Comparison of ENCODE assay signal across 9 cellular contexts in genomic region chr19:48876035-48876981, GRCh38. TPM values are rescaled to one million over a fixed set of nuclear protein-coding genes. Genes with fewer than 3 reads are reported as not detected.
DNase-seq lines count a peak whose midpoint lies in the region; ATAC-seq and TF ChIP-seq lines count a peak whose summit lies in the region.
"Not testable (repeated sequence)": the region's sequence is repeated elsewhere in the genome, so short reads cannot be mapped to it uniquely, and the experiment has no call there.
"Had no signal": no experiment of that assay in that cellular context is flagged by ENCODE, and none has a peak within 500 bp of the region (broad histone marks: within the 10 kb centered on the region; RNA-seq: fewer than 3 reads in every experiment).

No MANE protein-coding gene starts in this region.

- peaks cover 42% of the 10 kb centered on the region for H3K4me1 Mint-ChIP-seq in activated CD8-positive, alpha-beta T cell treated with anti-CD3 and anti-CD28 coated beads for 36 hours (ENCODE audit: low read depth)
- H3K4me1 Mint-ChIP-seq in naive thymus-derived CD4-positive, alpha-beta T cell = peaks cover 26 to 61% (median 41%) of the 10 kb centered on the region in 7 donors

- peak overlapping the region; percentile 100 for H3K27ac Mint-ChIP-seq in activated CD8-positive, alpha-beta T cell treated with anti-CD3 and anti-CD28 coated beads for 36 hours
- H3K27ac Mint-ChIP-seq in naive thymus-derived CD4-positive, alpha-beta T cell = peak overlapping the region; percentile 3 to 100 (median 94)

- H3K4me3 Mint-ChIP-seq in activated CD8-positive, alpha-beta T cell treated with anti-CD3 and anti-CD28 coated beads for 36 hours = peak overlapping the region; percentile 99
- H3K4me3 Mint-ChIP-seq in naive thymus-derived CD4-positive, alpha-beta T cell = peak overlapping the region in 8 of 10 donors; percentile 10 to 100 (median 94)

- ATAC-seq in activated CD8-positive, alpha-beta T cell treated with anti-CD3 and anti-CD28 coated beads for 36 hours; naive thymus-derived CD4-positive, alpha-beta T cell: not testable (repeated sequence)

- peak; percentile 19 for TF ChIP-seq POLR2A in GM19099 (IDR thresholded peaks at IDR 0.05; ENCODE audit: extremely low read depth, insufficient read length, low read depth)
- not testable (repeated sequence) for TF ChIP-seq POLR2A in breast epithelium (IDR thresholded peaks at IDR 0.05)

- not testable (repeated sequence) for H3K9me3 ChIP-seq in breast epithelium; naive thymus-derived CD4-positive, alpha-beta T cell (ENCODE audit: control insufficient read depth in 2 of 3, low read length in 3 of 3)

- peaks cover 6 to 10% of the 10 kb centered on the region in 2 donors for H3K4me1 ChIP-seq in breast epithelium
- peaks cover 34 to 36% of the 10 kb centered on the region in 2 donors for H3K4me1 ChIP-seq in naive thymus-derived CD4-positive, alpha-beta T cell (ENCODE audit: control insufficient read depth in 2 of 2, insufficient read depth in 2 of 2, low read length in 2 of 2)

- CTCF ChIA-PET in AG04449 (lab: Yijun Ruan, JAX) = interaction anchor here (0.6 to 2.1 kb wide), 2 partner anchors 94 to 616 kb away, joined by 3 to 9 read pairs; no protein-coding TSS in a partner anchor
- CTCF ChIA-PET in activated CD8-positive, alpha-beta T cell treated with anti-CD3 and anti-CD28 coated beads for 36 hours (lab: Charles Lee) = interaction anchor here (1.0 to 4.3 kb wide), 5 partner anchors 20 to 117 kb away, joined by 3 to 18 read pairs (median 4); partner anchors contain the start of genes GYS1 and RUVBL2
- CTCF ChIA-PET in naive thymus-derived CD4-positive, alpha-beta T cell (lab: Charles Lee) = interaction anchor here (4.9 kb wide), 1 partner anchor 95 kb away, joined by 16 read pairs; no protein-coding TSS in a partner anchor

- not testable (repeated sequence) for TF ChIP-seq CTCF in AG04449 (IDR thresholded peaks at IDR 0.05; ENCODE audit: insufficient read depth, low read length, missing control alignments); activated CD8-positive, alpha-beta T cell treated with anti-CD3 and anti-CD28 coated beads for 36 hours (IDR thresholded peaks at IDR 0.05); breast epithelium (IDR thresholded peaks at IDR 0.05)

- H3K9me3 Mint-ChIP-seq in activated CD8-positive, alpha-beta T cell treated with anti-CD3 and anti-CD28 coated beads for 36 hours = not testable (repeated sequence)
- peaks cover 0 to 18% (median 0%) of the 10 kb centered on the region in 11 donors for H3K9me3 Mint-ChIP-seq in naive thymus-derived CD4-positive, alpha-beta T cell

- intact Hi-C loops in activated CD8-positive, alpha-beta T cell treated with anti-CD3 and anti-CD28 coated beads for 36 hours (cut with micrococcal nuclease) = loop anchor here (10.0 kb wide), 2 partner anchors 88 to 242 kb away; partner anchors contain the start of genes DBP and FTL
- intact Hi-C loops in breast epithelium (cut with DNase I; ENCODE audit: low total_unique reads); naive thymus-derived CD4-positive, alpha-beta T cell (cut with micrococcal nuclease): not testable (repeated sequence)

- H3K36me3 ChIP-seq in breast epithelium = not testable (repeated sequence)
- H3K36me3 ChIP-seq in naive thymus-derived CD4-positive, alpha-beta T cell (ENCODE audit: control insufficient read depth in 2 of 3, insufficient read depth in 3 of 3, low read length in 3 of 3) = peaks cover 0 to 33% (median 0%) of the 10 kb centered on the region in 3 experiments

- not testable (repeated sequence) for DNase-seq in AG04449 (ENCODE audit: low read depth, low spot score); breast epithelium (ENCODE audit: low spot score in 2 of 2)
- DNase-seq in RKO (ENCODE audit: low spot score) = peak; percentile 82
- DNase-seq in activated CD8-positive, alpha-beta T cell treated with anti-CD3 and anti-CD28 coated beads for 36 hours = peak; percentile 80
- DNase-seq in glomerular visceral epithelial cell (ENCODE audit: extremely low spot score) = peak; percentile 60
- DNase-seq in naive thymus-derived CD4-positive, alpha-beta T cell = peak in 4 of 9 donors; percentile 31 to 60 (median 42)
- DNase-seq in stimulated activated CD4-positive, alpha-beta T cell treated with anti-CD3 and anti-CD28 coated beads, TNF-alpha, amount 100 ng/mL, for 24 hours (ENCODE audit: low read depth in 3 of 3) = peak in 2 of 3 experiments; percentile 43 to 57

- H3K36me3 Mint-ChIP-seq in activated CD8-positive, alpha-beta T cell treated with anti-CD3 and anti-CD28 coated beads for 36 hours (ENCODE audit: low read depth) = peaks cover 56% of the 10 kb centered on the region
- H3K36me3 Mint-ChIP-seq in naive thymus-derived CD4-positive, alpha-beta T cell = peaks cover 0 to 44% (median 13%) of the 10 kb centered on the region in 5 donors

- not testable (repeated sequence) for H3K27me3 Mint-ChIP-seq in activated CD8-positive, alpha-beta T cell treated with anti-CD3 and anti-CD28 coated beads for 36 hours; naive thymus-derived CD4-positive, alpha-beta T cell

- H3K27ac ChIP-seq in breast epithelium = peak overlapping the region; percentile 98 to 100
- peak overlapping the region; percentile 99 for H3K27ac ChIP-seq in naive thymus-derived CD4-positive, alpha-beta T cell (ENCODE audit: low read depth, low read length)

- H3K4me3 ChIP-seq in AG04449 (ENCODE audit: low read depth, low read length) = peak overlapping the region; percentile 100
- H3K4me3 ChIP-seq in breast epithelium = peak overlapping the region; percentile 81 to 100 (median 85)
- not testable (repeated sequence) for H3K4me3 ChIP-seq in naive thymus-derived CD4-positive, alpha-beta T cell (ENCODE audit: low read length)

- not testable (repeated sequence) for H3K27me3 ChIP-seq in breast epithelium; naive thymus-derived CD4-positive, alpha-beta T cell (ENCODE audit: control insufficient read depth in 2 of 2, insufficient read depth in 2 of 2, low read length in 2 of 2)

- POLR2A ChIA-PET in AG04449 (lab: Yijun Ruan, JAX) = interaction anchor here (0.6 to 8.1 kb wide), 5 partner anchors 24 to 92 kb away, joined by 3 to 119 read pairs (median 14); partner anchors contain the start of genes BAX, FTL and NUCB1
- POLR2A ChIA-PET in activated CD8-positive, alpha-beta T cell treated with anti-CD3 and anti-CD28 coated beads for 36 hours (lab: Charles Lee) = interaction anchor here (0.9 to 5.1 kb wide), 7 partner anchors 10 to 116 kb away, joined by 3 to 53 read pairs (median 3); partner anchors contain the start of genes FTL and NUCB1
- POLR2A ChIA-PET in naive thymus-derived CD4-positive, alpha-beta T cell (lab: Charles Lee) = interaction anchor here (1.4 to 3.3 kb wide), 4 partner anchors 20 to 91 kb away, joined by 5 to 13 read pairs (median 10); partner anchors contain the start of genes DHDH and FTL

RNA-seq across cellular contexts. Expression of gene PPP1R15A, which starts 4.1 kb away (rescaled TPM):
- 10 to 100 TPM; 77.8 to 81.2 TPM for total RNA-seq in activated CD8-positive, alpha-beta T cell treated with anti-CD3 and anti-CD28 coated beads for 36 hours
- total RNA-seq in breast epithelium = 10 to 100 TPM; 59.6 to 74.2 (median 65.4) TPM
- 1,000 to 10,000 TPM in 1 of 5 experiments, 100 to 1,000 TPM in 1, 10 to 100 TPM in 3; 31.5 to 1,030 (median 71.9) TPM for total RNA-seq in naive thymus-derived CD4-positive, alpha-beta T cell
- 10 to 100 TPM; 23.0 to 29.8 TPM for polyA plus RNA-seq in naive thymus-derived CD4-positive, alpha-beta T cell

RNA-seq across cellular contexts. Expression of gene PLEKHA4, which starts 7.9 kb away (rescaled TPM):
- total RNA-seq in activated CD8-positive, alpha-beta T cell treated with anti-CD3 and anti-CD28 coated beads for 36 hours = 1 to 10 TPM; 9.4 to 9.7 TPM
- total RNA-seq in breast epithelium = 10 to 100 TPM in 2 of 3 donors, 1 to 10 TPM in 1; 6.4 to 25.6 (median 22.4) TPM
- total RNA-seq in naive thymus-derived CD4-positive, alpha-beta T cell = 1 to 10 TPM; 2.1 to 7.4 (median 4.0) TPM
- 1 to 10 TPM; 2.6 to 5.6 TPM for polyA plus RNA-seq in naive thymus-derived CD4-positive, alpha-beta T cell

RNA-seq across cellular contexts. Expression of gene TULP2, which starts 22.2 kb away (rescaled TPM):
- under 1 TPM; 0.68 to 0.85 TPM for total RNA-seq in activated CD8-positive, alpha-beta T cell treated with anti-CD3 and anti-CD28 coated beads for 36 hours
- under 1 TPM in 2 of 3 donors, not detected in 1; 0.48 to 0.73 TPM for total RNA-seq in breast epithelium
- not detected for total RNA-seq in naive thymus-derived CD4-positive, alpha-beta T cell
- not detected for polyA plus RNA-seq in naive thymus-derived CD4-positive, alpha-beta T cell
- total RNA-seq: glomerular endothelial cell had no signal

RNA-seq across cellular contexts. Expression of gene NUCB1, which starts 23.8 kb away (rescaled TPM):
- total RNA-seq in activated CD8-positive, alpha-beta T cell treated with anti-CD3 and anti-CD28 coated beads for 36 hours = 100 to 1,000 TPM; 102 to 114 TPM
- 100 to 1,000 TPM; 131 to 333 (median 223) TPM for total RNA-seq in breast epithelium
- 100 to 1,000 TPM; 128 to 252 (median 142) TPM for total RNA-seq in naive thymus-derived CD4-positive, alpha-beta T cell
- 100 to 1,000 TPM in 1 of 2 donors, 10 to 100 TPM in 1; 70.5 to 150 TPM for polyA plus RNA-seq in naive thymus-derived CD4-positive, alpha-beta T cell

RNA-seq across cellular contexts. Expression of gene HSD17B14, which starts 40.0 kb away (rescaled TPM):
- total RNA-seq in activated CD8-positive, alpha-beta T cell treated with anti-CD3 and anti-CD28 coated beads for 36 hours = under 1 TPM; 0.47 to 0.56 TPM
- total RNA-seq in breast epithelium = 10 to 100 TPM; 13.1 to 18.6 (median 14.6) TPM
- 1 to 10 TPM in 2 of 5 experiments, under 1 TPM in 2, not detected in 1; 0.38 to 2.9 (median 1.2) TPM for total RNA-seq in naive thymus-derived CD4-positive, alpha-beta T cell
- polyA plus RNA-seq in naive thymus-derived CD4-positive, alpha-beta T cell = 1 to 10 TPM in 1 of 2 donors, under 1 TPM in 1; 0.66 to 1.7 TPM
